ENCODE assay signal across 13 cellular contexts in genomic region chr18:48007381-48007780, GRCh38.
A peak's percentile ranks its signal among the peaks of the same experiment; 100 is the strongest.
DNase-seq lines count a peak whose midpoint lies in the region; ATAC-seq and TF ChIP-seq lines count a peak whose summit lies in the region.
"Had no signal": no experiment of that assay in that cellular context is flagged by ENCODE, and none has a peak within 500 bp of the region (broad histone marks: within the 10 kb centered on the region; RNA-seq: fewer than 3 reads in every experiment).

No MANE protein-coding gene starts in this region.

- POLR2A ChIA-PET in MCF 10A (lab: Yijun Ruan, JAX) = interaction anchor here (0.9 kb wide), 1 partner anchor 79 kb away, joined by 4 read pairs; no protein-coding TSS in a partner anchor
- POLR2A ChIA-PET in WTC11 (lab: Charles Lee) = interaction anchor here (0.6 to 1.6 kb wide), 4 partner anchors 39 to 235 kb away, joined by 3 to 7 read pairs (median 4); no protein-coding TSS in a partner anchor

- H3K36me3 ChIP-seq in breast epithelium (no peaks in the 10 kb centered on the region), iPS-20b (ENCODE audit: insufficient read depth, low read depth, low read length) (no peaks in the 10 kb centered on the region), thoracic aorta (no peaks in the 10 kb centered on the region)
- H3K36me3 ChIP-seq: sigmoid colon had no signal

- ATAC-seq in WTC11 = no peak
- no peak for ATAC-seq in thoracic aorta (ENCODE audit: insufficient number of reproducible peaks, low FRiP score, low read depth)
- ATAC-seq in HG03439 (IDR thresholded peaks at IDR 0.05; ENCODE audit: unreplicated experiment) = no peak

- H3K4me3 Mint-ChIP-seq in MCF 10A (ENCODE audit: unreplicated experiment) (no peak overlapping the region), WTC11 (0 out of 2 replicates have a peak overlapping the region, but pooled peaks have one; percentile 73)

- peak overlapping the region; percentile 68 to 76 for H3K27ac ChIP-seq in breast epithelium
- peak overlapping the region; percentile 88 for H3K27ac ChIP-seq in iPS-20b (ENCODE audit: low read length)
- H3K27ac ChIP-seq in thoracic aorta = no peak overlapping the region
- H3K27ac ChIP-seq: sigmoid colon had no signal

- peaks cover 19% of the 10 kb centered on the region for H3K4me1 Mint-ChIP-seq in MCF 10A (ENCODE audit: insufficient read depth, unreplicated experiment)
- H3K4me1 Mint-ChIP-seq in WTC11 = peaks cover 27% of the 10 kb centered on the region

- peak overlapping the region; percentile 89; the same call in 1 of the 2 replicates for H3K9ac ChIP-seq in iPS-20b (ENCODE audit: low read depth, low read length)

- DNase-seq in breast epithelium (ENCODE audit: low spot score in 2 of 2) = no peak
- no peak for DNase-seq in MCF 10A (ENCODE audit: unreplicated experiment)
- DNase-seq in WTC11 (ENCODE audit: low spot score) = no peak
- no peak for DNase-seq in thoracic aorta (ENCODE audit: low spot score)
- no peak for DNase-seq in hepatic stellate cell (ENCODE audit: low spot score)
- no peak for DNase-seq in RPMI8226
- DNase-seq: naive B cell, NCI-H1105 treated with DMSO at 0.1 percent for 48 hours, sigmoid colon had no signal

- CTCF ChIA-PET in MCF 10A (lab: Yijun Ruan, JAX) (interaction anchor here (0.6 to 3.8 kb wide), 15 partner anchors 10 to 1373 kb away, joined by 3 to 37 read pairs (median 3); no protein-coding TSS in a partner anchor), WTC11 (lab: Charles Lee) (interaction anchor here (0.5 to 2.5 kb wide), 37 partner anchors 10 to 1137 kb away, joined by 3 to 55 read pairs (median 4); partner anchors contain the start of gene SMAD2)

- TF ChIP-seq CTCF in breast epithelium (IDR thresholded peaks at IDR 0.05) = no peak
- no peak for TF ChIP-seq CTCF in MCF 10A (IDR thresholded peaks at IDR 0.05; ENCODE audit: unreplicated experiment)
- no peak for TF ChIP-seq CTCF in WTC11 (IDR thresholded peaks at IDR 0.05)
- no peak for TF ChIP-seq CTCF in thoracic aorta (IDR thresholded peaks at IDR 0.05)

- H3K9me3 Mint-ChIP-seq in MCF 10A (ENCODE audit: unreplicated experiment) (no peaks in the 10 kb centered on the region), WTC11 (peaks cover 11% of the 10 kb centered on the region)
- H3K9me3 Mint-ChIP-seq: activated T-helper 1 cell treated with anti-CD3 and anti-CD28 coated beads, Interleukin-12 subunit alpha, Interleukin-12 subunit beta, Interleukin-2, Interleukin-4 antibody, amounts not matched to agents 30 ng/mL and 10 ng/mL and 1 ng/mL, durations not matched to agents 14 hours and 24 hours and 36 hours had no signal

- no peaks in the 10 kb centered on the region for H3K9me3 ChIP-seq in breast epithelium
- H3K9me3 ChIP-seq in iPS-20b (ENCODE audit: insufficient read depth, low read depth, low read length) = no peaks in the 10 kb centered on the region
- H3K9me3 ChIP-seq in thoracic aorta = no peaks in the 10 kb centered on the region
- H3K9me3 ChIP-seq: sigmoid colon had no signal

- intact Hi-C loops in breast epithelium (cut with DNase I; ENCODE audit: low total_unique reads) = no loop called here
- intact Hi-C loops in MCF 10A (cut with micrococcal nuclease) = no loop called here

- H3K4me1 ChIP-seq in breast epithelium (peaks cover 0 to 2% of the 10 kb centered on the region in 2 donors), iPS-20b (ENCODE audit: insufficient read depth, low read length) (peaks cover 9% of the 10 kb centered on the region; the same call in 1 of the 2 replicates), thoracic aorta (ENCODE audit: control insufficient read depth in 1 of 2, low read depth in 2 of 2) (peaks cover 4 to 18% of the 10 kb centered on the region in 2 donors)

- TF ChIP-seq POLR2A in breast epithelium (IDR thresholded peaks at IDR 0.05) = no peak

- H3K4me3 ChIP-seq in breast epithelium (peak overlapping the region in 1 of 3 donors; percentile 90), iPS-20b (ENCODE audit: low read length) (peak overlapping the region; percentile 83; the same call in 1 of the 2 replicates), thoracic aorta (peak overlapping the region; percentile 89)

- H3K36me3 Mint-ChIP-seq in MCF 10A (ENCODE audit: insufficient read depth, unreplicated experiment) (no peaks in the 10 kb centered on the region), WTC11 (peaks cover 4% of the 10 kb centered on the region; the same call in 1 of the 2 replicates)
- H3K36me3 Mint-ChIP-seq: brain had no signal

- BruUV-seq in MCF 10A (replicated peaks; lab: Mats Ljungman, UMichigan) = no TSS peak

- H3K27ac Mint-ChIP-seq in MCF 10A (ENCODE audit: low read depth, unreplicated experiment) (no peak overlapping the region), WTC11 (no peak overlapping the region)
- H3K27ac Mint-ChIP-seq: activated T-helper 1 cell treated with anti-CD3 and anti-CD28 coated beads, Interleukin-12 subunit alpha, Interleukin-12 subunit beta, Interleukin-2, Interleukin-4 antibody, amounts not matched to agents 30 ng/mL and 10 ng/mL and 1 ng/mL, durations not matched to agents 14 hours and 24 hours and 36 hours had no signal

- H3K27me3 ChIP-seq in breast epithelium (no peaks in the 10 kb centered on the region), iPS-20b (ENCODE audit: insufficient read depth, low read length) (peaks cover 22% of the 10 kb centered on the region), thoracic aorta (replicated peaks; ENCODE audit: insufficient read depth) (no peaks in the 10 kb centered on the region)
- H3K27me3 ChIP-seq: sigmoid colon had no signal

- H3K27me3 Mint-ChIP-seq in MCF 10A (ENCODE audit: insufficient read depth, unreplicated experiment) (peaks cover 13% of the 10 kb centered on the region), WTC11 (ENCODE audit: low read depth) (peaks cover 22% of the 10 kb centered on the region)

TF ChIP-seq in WTC11, 78 proteins besides CTCF, POLR2A, EP300 and RAD21 (continues in another document):
- TF ChIP-seq ATF2 (CRISPR knock-in tag; IDR thresholded peaks at IDR 0.05; ENCODE audit: borderline replicate concordance, low read depth) (no peak), ETV6 (CRISPR knock-in tag; IDR thresholded peaks at IDR 0.05) (no peak), USF1 (CRISPR knock-in tag; IDR thresholded peaks at IDR 0.05) (no peak), SMAD4 (CRISPR knock-in tag; IDR thresholded peaks at IDR 0.05) (no peak), STAT6 (CRISPR knock-in tag; conservative IDR thresholded peaks at IDR 0.05; ENCODE audit: low read depth) (no peak), ZNF121 (CRISPR knock-in tag; IDR thresholded peaks at IDR 0.05) (no peak), ZNF671 (CRISPR knock-in tag; IDR thresholded peaks at IDR 0.05) (no peak), E2F4 (CRISPR knock-in tag; IDR thresholded peaks at IDR 0.05; ENCODE audit: borderline replicate concordance, low read depth) (no peak), SMAD3 (CRISPR knock-in tag; IDR thresholded peaks at IDR 0.05; ENCODE audit: borderline replicate concordance) (no peak)

Comparison
In these comparisons a context has a peak if more than half of its experiments do, and no peak if none do; other contexts are left out.
1. H3K27ac ChIP-seq: peak in breast epithelium (2 of 2) and iPS-20b (single experiment); none in thoracic aorta (0 of 2).